18 cellular contexts compared by ENCODE assay signal in the genomic region with DNA sequence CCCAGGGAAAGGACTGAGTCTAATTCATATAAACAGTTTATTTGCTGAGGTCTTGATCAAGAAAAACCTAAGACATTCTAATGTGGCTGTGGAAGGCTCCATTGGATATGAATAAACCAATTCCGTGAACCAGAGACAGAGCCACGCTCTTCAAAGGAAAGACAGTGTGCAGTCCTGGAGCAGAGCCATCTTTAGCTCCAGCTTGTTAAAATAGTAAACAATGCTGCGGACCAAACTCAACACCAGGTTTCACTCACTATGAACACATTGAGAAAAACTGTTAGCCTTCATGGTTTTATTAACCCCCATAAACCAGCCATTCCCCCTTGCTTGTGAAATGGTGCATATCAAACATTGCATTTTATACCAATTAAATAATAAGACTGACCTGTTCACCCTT.
DNase-seq lines count a peak whose midpoint lies in the region; ATAC-seq and TF ChIP-seq lines count a peak whose summit lies in the region.
"Had no signal": no experiment of that assay in that cellular context is flagged by ENCODE, and none has a peak within 500 bp of the region (broad histone marks: within the 10 kb centered on the region; RNA-seq: fewer than 3 reads in every experiment).

No MANE protein-coding gene starts in this region.

- peak; percentile 41 for DNase-seq in DMS153 treated with DMSO at 0.1 percent for 48 hours (lab: John Stamatoyannopoulos, UW; ENCODE audit: unreplicated experiment)
- DNase-seq in DMS153 (lab: John Stamatoyannopoulos, UW): no peak
- peak; percentile 52 for DNase-seq in NCI-H345 treated with DMSO at 0.1 percent for 48 hours (lab: John Stamatoyannopoulos, UW; ENCODE audit: unreplicated experiment)
- peak; percentile 35 for DNase-seq in colonic mucosa
- DNase-seq in pons (ENCODE audit: low spot score): peak; percentile 50
- no peak for DNase-seq in omental fat pad (ENCODE audit: low spot score)
- DNase-seq in occipital lobe (lab: John Stamatoyannopoulos, UW): no peak
- no peak for DNase-seq in hippocampal formation (lab: John Stamatoyannopoulos, UW)
- DNase-seq: 8988T; CD8-positive, alpha-beta memory T cell; HCEC 1CT; KBM-7; NCI-H1092; NCI-H526; Peyer's patch; SHP77 treated with DMSO at 0.1 percent for 48 hours; T-helper 2 cell had no signal

- TF ChIP-seq CTCF in colonic mucosa (IDR thresholded peaks at IDR 0.05): no peak
- no peak for TF ChIP-seq CTCF in omental fat pad (IDR thresholded peaks at IDR 0.05)

- H3K4me3 ChIP-seq in colonic mucosa: no peak overlapping the region
- H3K4me3 ChIP-seq: BLaER1 had no signal

- H3K27me3 ChIP-seq in colonic mucosa: no peaks in the 10 kb centered on the region
- H3K27me3 ChIP-seq: BLaER1, Peyer's patch had no signal

- H3K36me3 ChIP-seq in colonic mucosa: no peaks in the 10 kb centered on the region
- H3K36me3 ChIP-seq: BLaER1, Peyer's patch had no signal

- ATAC-seq in omental fat pad (ENCODE audit: low FRiP score): no peak

- H3K4me1 ChIP-seq in colonic mucosa: no peaks in the 10 kb centered on the region
- H3K4me1 ChIP-seq: BLaER1 had no signal

- H3K9ac ChIP-seq in colonic mucosa (ENCODE audit: low read depth in 2 of 2, low read length in 2 of 2): no peak overlapping the region
- H3K9ac ChIP-seq: BLaER1 had no signal

- H3K9me3 ChIP-seq in colonic mucosa: no peaks in the 10 kb centered on the region
- H3K9me3 ChIP-seq: BLaER1, Peyer's patch had no signal

- no peak overlapping the region for H3K27ac ChIP-seq in colonic mucosa
- H3K27ac ChIP-seq: BLaER1 had no signal

- intact Hi-C loops in colonic mucosa (cut with DNase I): no loop called here

Comparison
In these comparisons a context has a peak if more than half of its experiments do, and no peak if none do; other contexts are left out.
1. DNase-seq: peak in DMS153 treated with DMSO at 0.1 percent for 48 hours (single experiment), NCI-H345 treated with DMSO at 0.1 percent for 48 hours (single experiment), colonic mucosa (single experiment) and pons (single experiment); none in DMS153 (single experiment), omental fat pad (single experiment), occipital lobe (single experiment) and hippocampal formation (0 of 2).